ENCODE assay signal across 7 cellular contexts in the genomic region with DNA sequence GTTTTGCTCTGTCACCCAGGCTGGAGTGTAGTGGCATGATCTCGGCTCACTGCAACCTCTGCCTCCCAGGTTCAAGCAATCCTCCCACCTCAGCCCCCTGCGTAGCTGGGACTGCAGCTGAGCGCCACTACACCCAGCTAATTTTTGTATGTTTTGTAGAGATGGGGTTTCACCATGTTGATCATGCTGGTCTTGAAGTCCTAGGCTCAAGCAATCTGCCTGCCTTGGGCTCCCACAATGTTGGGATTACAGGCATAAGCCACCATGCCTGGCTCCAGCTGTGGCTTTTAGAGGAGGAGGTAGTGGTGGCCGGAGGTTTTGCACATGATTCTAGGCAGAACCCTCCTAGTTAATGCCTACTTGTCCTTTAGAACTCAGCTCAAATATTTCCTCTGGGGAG. TPM values are rescaled to one million over a fixed set of nuclear protein-coding genes. Genes with fewer than 3 reads are reported as not detected.
A peak's percentile ranks its signal among the peaks of the same experiment; 100 is the strongest.
DNase-seq lines count a peak whose midpoint lies in the region; ATAC-seq and TF ChIP-seq lines count a peak whose summit lies in the region.
"Not testable (repeated sequence)": the region's sequence is repeated elsewhere in the genome, so short reads cannot be mapped to it uniquely, and the experiment has no call there.

No MANE protein-coding gene starts in this region.

- TF ChIP-seq EP300 in sigmoid colon (IDR thresholded peaks at IDR 0.05); transverse colon (IDR thresholded peaks at IDR 0.05; ENCODE audit: low read depth): not testable (repeated sequence)

- not testable (repeated sequence) for H3K27ac ChIP-seq in HCT116 (ENCODE audit: low read depth, low read length); right atrium auricular region; sigmoid colon; transverse colon

- H4K20me1 ChIP-seq in HCT116 (ENCODE audit: insufficient read depth) = not testable (repeated sequence)

- H3K9me3 ChIP-seq in HCT116 (ENCODE audit: control insufficient read depth in 1 of 2, insufficient read depth in 1 of 2, low read depth in 1 of 2, low read length in 2 of 2); right atrium auricular region; sigmoid colon; transverse colon: not testable (repeated sequence)

- in situ Hi-C loops in transverse colon (cut with MboI; ENCODE audit: low pct_ligation_motif_present in 1 of 4, low pct_unique_long_range_greater_than_20kb in 1 of 4, low sequenced_read_pairs in 3 of 4) = not testable (repeated sequence)

- not testable (repeated sequence) for DNase-seq in HCT116 (ENCODE audit: low read depth, low spot score)
- DNase-seq in activated B cell treated with CpG ODN at 0.5 μM for 24 hours (peak; percentile 12), right atrium auricular region (ENCODE audit: low spot score) (peak; percentile 46), mesenteric fat pad (ENCODE audit: low spot score) (peak; percentile 84), sigmoid colon (peak; percentile 56), transverse colon (peak; percentile 5)
- peak; percentile 54 for DNase-seq in activated effector memory CD4-positive, alpha-beta T cell treated with anti-CD3 and anti-CD28 coated beads, Interleukin-2, amount 50 U/mL, for 16 hours

- H3K4me1 ChIP-seq in HCT116 (ENCODE audit: control insufficient read depth in 1 of 2, insufficient read depth in 2 of 2, low read length in 2 of 2); right atrium auricular region; sigmoid colon; transverse colon: not testable (repeated sequence)

- TF ChIP-seq CTCF in HCT116 (IDR thresholded peaks at IDR 0.05 in 2 of 3, conservative IDR thresholded peaks at IDR 0.05 in 1 of 3; ENCODE audit: borderline replicate concordance in 1 of 3, insufficient read depth in 1 of 3, low read depth in 2 of 3, low read length in 2 of 3); activated B cell treated with CpG ODN at 0.5 μM for 24 hours (IDR thresholded peaks at IDR 0.05); right atrium auricular region (IDR thresholded peaks at IDR 0.05); sigmoid colon (IDR thresholded peaks at IDR 0.05); transverse colon (IDR thresholded peaks at IDR 0.05): not testable (repeated sequence)

- not testable (repeated sequence) for H3K9me3 Mint-ChIP-seq in activated B cell treated with CpG ODN at 0.5 μM for 24 hours

- RAD21 ChIA-PET in HCT116 (lab: Charles Lee; ENCODE audit: low non-redundant PET in 1 of 2, low total read pairs in 2 of 2, uncharacterized antibody in 2 of 2, unreplicated experiment in 2 of 2) = not testable (repeated sequence)

- POLR2A ChIA-PET in HCT116 (lab: Charles Lee); activated B cell treated with CpG ODN at 0.5 μM for 24 hours (lab: Charles Lee): not testable (repeated sequence)

- BruUV-seq in HCT116 (replicated peaks; lab: Mats Ljungman, UMichigan) = not testable (repeated sequence)

- TF ChIP-seq RAD21 in HCT116 (IDR thresholded peaks at IDR 0.05; ENCODE audit: low read depth) = not testable (repeated sequence)

- not testable (repeated sequence) for H3K9me2 ChIP-seq in HCT116 (ENCODE audit: insufficient read depth)

- not testable (repeated sequence) for H3K27me3 Mint-ChIP-seq in activated B cell treated with CpG ODN at 0.5 μM for 24 hours

- H3K27me3 ChIP-seq in HCT116 (ENCODE audit: insufficient read depth, low read length); right atrium auricular region; sigmoid colon; transverse colon: not testable (repeated sequence)

- not testable (repeated sequence) for H3K4me2 ChIP-seq in HCT116 (ENCODE audit: low read length)

- H2AFZ ChIP-seq in HCT116 (ENCODE audit: low read depth, low read length, poor library complexity, severe bottlenecking) = not testable (repeated sequence)

- H3K27ac Mint-ChIP-seq in activated B cell treated with CpG ODN at 0.5 μM for 24 hours = not testable (repeated sequence)

- 94 to 97% methylated on average over 4 of the region's 4 CpGs for WGBS in sigmoid colon, 2 donors
- 82 to 91% methylated on average over 4 of the region's 4 CpGs for WGBS in transverse colon (ENCODE audit: low coverage in 1 of 2), 2 donors

- H3K4me1 Mint-ChIP-seq in activated B cell treated with CpG ODN at 0.5 μM for 24 hours = not testable (repeated sequence)

- H3K4me3 Mint-ChIP-seq in activated B cell treated with CpG ODN at 0.5 μM for 24 hours = not testable (repeated sequence)

- H3K9ac ChIP-seq in HCT116 (ENCODE audit: low read length) = not testable (repeated sequence)

- not testable (repeated sequence) for TF ChIP-seq POLR2A in HCT116 (IDR thresholded peaks at IDR 0.05; ENCODE audit: borderline replicate concordance, extremely low read depth, insufficient read depth, insufficient read length); sigmoid colon (IDR thresholded peaks at IDR 0.05); transverse colon (IDR thresholded peaks at IDR 0.05)

- H3K36me3 ChIP-seq in HCT116 (ENCODE audit: control insufficient read depth in 1 of 2, insufficient read depth in 2 of 2, low read length in 2 of 2); right atrium auricular region; sigmoid colon; transverse colon: not testable (repeated sequence)

- H3K36me3 Mint-ChIP-seq in activated B cell treated with CpG ODN at 0.5 μM for 24 hours (ENCODE audit: low read depth) = not testable (repeated sequence)

- 0 out of 2 replicates have a peak, but pooled peaks have one; percentile 30 for ATAC-seq in HCT116
- ATAC-seq in activated B cell treated with CpG ODN at 0.5 μM for 24 hours (ENCODE audit: low read depth) = not testable (repeated sequence)

- not testable (repeated sequence) for H3K4me3 ChIP-seq in HCT116 (replicated peaks in 1 of 2; ENCODE audit: low read depth in 1 of 2, low read length in 2 of 2); right atrium auricular region; sigmoid colon; transverse colon

- H3K79me2 ChIP-seq in HCT116 (ENCODE audit: insufficient read depth, low read length) = not testable (repeated sequence)

- intact Hi-C loops in HCT116 (cut with micrococcal nuclease); activated B cell treated with CpG ODN at 0.5 μM for 24 hours (cut with micrococcal nuclease); sigmoid colon (cut with DNase I); transverse colon (cut with DNase I; ENCODE audit: low total_unique reads): not testable (repeated sequence)

- CTCF ChIA-PET in HCT116 (lab: Charles Lee) = interaction anchor here (1.3 kb wide), 1 partner anchor 11 kb away, joined by 4 read pairs; no protein-coding TSS in a partner anchor
- CTCF ChIA-PET in activated B cell treated with CpG ODN at 0.5 μM for 24 hours (lab: Charles Lee) = not testable (repeated sequence)

RNA-seq across cellular contexts. Expression of gene METTL9, which starts 31.9 kb away (rescaled TPM):
- total RNA-seq in HCT116 (2021; ENCODE audit: unreplicated experiment) (41.4 TPM), activated B cell treated with CpG ODN at 0.5 μM for 24 hours (53.3 and 59.2 TPM in 2 replicates), right atrium auricular region (10 to 100 TPM; 58.6 to 62.6 TPM), mesenteric fat pad (89.3 TPM), sigmoid colon (100 to 1,000 TPM; 108 to 155 (median 122) TPM), transverse colon (100 to 1,000 TPM in 1 of 4 donors, 10 to 100 TPM in 3; 41.9 to 116 (median 67.5) TPM)
- polyA plus RNA-seq in HCT116 (2012) = 12.2 and 16.5 TPM in 2 replicates
- polyA plus RNA-seq in sigmoid colon = 10 to 100 TPM; 56.0 to 84.7 (median 82.8) TPM
